In the genomic region with DNA sequence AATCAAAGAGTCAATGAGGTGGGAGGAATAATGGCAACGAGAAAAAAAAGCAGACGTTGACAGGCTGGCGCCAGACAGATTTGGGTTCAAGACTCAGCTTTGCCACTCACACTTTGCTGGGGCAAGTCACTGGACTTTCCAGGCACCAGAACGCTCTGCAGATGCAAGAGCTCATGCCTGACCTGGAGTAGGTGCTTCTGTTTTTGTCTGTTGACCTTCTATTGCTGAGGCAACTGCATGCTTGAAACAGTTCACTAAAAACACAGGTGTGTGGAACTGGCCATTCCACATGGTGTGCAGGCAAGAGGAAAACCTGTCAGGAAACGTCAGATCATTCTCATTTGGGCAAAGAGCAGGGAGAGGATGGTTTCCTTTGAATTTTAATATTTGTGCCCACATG, we compare ENCODE assay signal across 18 cellular contexts.
"Had no signal": no experiment of that assay in that cellular context is flagged by ENCODE, and none has a peak within 500 bp of the region (broad histone marks: within the 10 kb centered on the region; RNA-seq: fewer than 3 reads in every experiment).

No MANE protein-coding gene starts in this region.

- H3K4me3 ChIP-seq: dorsolateral prefrontal cortex, psoas muscle, upper lobe of left lung had no signal

- H3K4me1 ChIP-seq: foreskin keratinocyte, psoas muscle had no signal

- FAIRE-seq: colon, small intestine had no signal

- DNase-seq: activated CD4-positive, alpha-beta T cell treated with anti-CD3 and anti-CD28 coated beads, Interleukin-2, amount 10 ng/mL, durations not matched to agents 24 days and 14 days; activated CD4-positive, CD25-positive, alpha-beta regulatory T cell; activated CD8-positive, alpha-beta T cell treated with anti-CD3 and anti-CD28 coated beads for 36 hours; activated naive CD4-positive, alpha-beta T cell treated with Interleukin-2 at 50 U/mL for 16 hours; activated T-cell treated with anti-CD3 and anti-CD28 coated beads, Interleukin-2, amount 50 U/mL, for 24 hours; anterior cingulate cortex; central memory CD4-positive, alpha-beta T cell; dorsolateral prefrontal cortex; foreskin keratinocyte; hypothalamus; left ventricle myocardium superior; psoas muscle; small intestine; stimulated activated CD4-positive, alpha-beta T cell treated with anti-CD3 and anti-CD28 coated beads, Interleukin-15, amount 100 ng/mL, for 24 hours; stimulated activated CD4-positive, alpha-beta T cell treated with anti-CD3 and anti-CD28 coated beads, Interleukin-2, amount 100 ng/mL, for 48 hours; stimulated activated naive CD8-positive, alpha-beta T cell treated with anti-CD3 and anti-CD28 coated beads, Interleukin-15, amount 100 ng/mL, for 72 hours had no signal

- H3K36me3 ChIP-seq: upper lobe of left lung had no signal

- H3K27ac ChIP-seq: dorsolateral prefrontal cortex, foreskin keratinocyte, psoas muscle had no signal

- H3K9me3 ChIP-seq: psoas muscle, upper lobe of left lung had no signal

- H3K27me3 ChIP-seq: upper lobe of left lung had no signal
